ENCODE assay signal across 1 cellular context in the genomic region with DNA sequence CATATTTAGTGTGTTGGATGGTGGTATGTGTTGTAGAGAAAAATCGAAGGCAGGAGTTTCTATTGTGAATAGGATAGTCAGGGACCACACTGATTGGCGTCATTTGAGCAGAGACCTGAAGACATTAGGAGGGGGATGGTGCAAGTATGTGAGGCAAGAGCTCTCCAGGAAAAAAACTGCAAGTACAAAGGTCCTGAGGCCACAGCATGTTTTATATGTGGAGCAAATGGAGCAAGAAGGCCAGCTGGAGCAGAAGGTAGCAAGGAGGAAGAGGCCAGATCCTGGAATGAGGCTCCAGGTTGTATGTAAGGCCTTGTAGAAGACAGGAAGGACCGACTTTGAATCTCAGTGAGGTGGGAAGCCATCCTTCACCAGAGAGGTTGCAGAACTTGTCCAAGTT.
TF ChIP-seq lines count a peak whose summit lies in the region.

No MANE protein-coding gene starts in this region.

TF ChIP-seq in SK-N-SH treated with all-trans-retinoic acid at 6 μM for 48 hours, 23 proteins besides CTCF, POLR2A, EP300 and RAD21 (continued from another document):
- TF ChIP-seq, protein P1, sequence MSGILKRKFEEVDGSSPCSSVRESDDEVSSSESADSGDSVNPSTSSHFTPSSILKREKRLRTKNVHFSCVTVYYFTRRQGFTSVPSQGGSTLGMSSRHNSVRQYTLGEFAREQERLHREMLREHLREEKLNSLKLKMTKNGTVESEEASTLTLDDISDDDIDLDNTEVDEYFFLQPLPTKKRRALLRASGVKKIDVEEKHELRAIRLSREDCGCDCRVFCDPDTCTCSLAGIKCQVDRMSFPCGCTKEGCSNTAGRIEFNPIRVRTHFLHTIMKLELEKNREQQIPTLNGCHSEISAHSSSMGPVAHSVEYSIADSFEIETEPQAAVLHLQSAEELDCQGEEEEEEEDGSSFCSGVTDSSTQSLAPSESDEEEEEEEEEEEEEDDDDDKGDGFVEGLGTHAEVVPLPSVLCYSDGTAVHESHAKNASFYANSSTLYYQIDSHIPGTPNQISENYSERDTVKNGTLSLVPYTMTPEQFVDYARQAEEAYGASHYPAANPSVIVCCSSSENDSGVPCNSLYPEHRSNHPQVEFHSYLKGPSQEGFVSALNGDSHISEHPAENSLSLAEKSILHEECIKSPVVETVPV (CRISPR knock-in tag; IDR thresholded peaks at IDR 0.05), result no peak
- no peak for TF ChIP-seq GLIS3 (CRISPR knock-in tag; IDR thresholded peaks at IDR 0.05)
- TF ChIP-seq, protein P2, sequence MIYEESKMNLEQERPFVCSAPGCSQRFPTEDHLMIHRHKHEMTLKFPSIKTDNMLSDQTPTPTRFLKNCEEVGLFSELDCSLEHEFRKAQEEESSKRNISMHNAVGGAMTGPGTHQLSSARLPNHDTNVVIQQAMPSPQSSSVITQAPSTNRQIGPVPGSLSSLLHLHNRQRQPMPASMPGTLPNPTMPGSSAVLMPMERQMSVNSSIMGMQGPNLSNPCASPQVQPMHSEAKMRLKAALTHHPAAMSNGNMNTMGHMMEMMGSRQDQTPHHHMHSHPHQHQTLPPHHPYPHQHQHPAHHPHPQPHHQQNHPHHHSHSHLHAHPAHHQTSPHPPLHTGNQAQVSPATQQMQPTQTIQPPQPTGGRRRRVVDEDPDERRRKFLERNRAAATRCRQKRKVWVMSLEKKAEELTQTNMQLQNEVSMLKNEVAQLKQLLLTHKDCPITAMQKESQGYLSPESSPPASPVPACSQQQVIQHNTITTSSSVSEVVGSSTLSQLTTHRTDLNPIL (CRISPR knock-in tag; IDR thresholded peaks at IDR 0.05; ENCODE audit: low read depth), result no peak
- no peak for TF ChIP-seq TCF4 (CRISPR knock-in tag; IDR thresholded peaks at IDR 0.05; ENCODE audit: borderline replicate concordance)
- no peak for TF ChIP-seq ZNF8 (CRISPR knock-in tag; IDR thresholded peaks at IDR 0.05)
- TF ChIP-seq ZNF70 (CRISPR knock-in tag; IDR thresholded peaks at IDR 0.05), result no peak
- no peak for TF ChIP-seq ESRRG (CRISPR knock-in tag; IDR thresholded peaks at IDR 0.05)
- TF ChIP-seq CSDC2 (CRISPR knock-in tag; IDR thresholded peaks at IDR 0.05), result no peak
